8 cellular contexts compared by ENCODE assay signal in genomic region chr20:46206025-46206424, GRCh38.
DNase-seq lines count a peak whose midpoint lies in the region; ATAC-seq and TF ChIP-seq lines count a peak whose summit lies in the region.

No MANE protein-coding gene starts in this region.

- POLR2A ChIA-PET in CD8-positive, alpha-beta memory T cell (lab: Charles Lee) = no interaction called here

- no peaks in the 10 kb centered on the region for H3K4me1 ChIP-seq in aorta (ENCODE audit: control insufficient read depth in 1 of 2, insufficient read depth in 2 of 2, low read length in 2 of 2)
- H3K4me1 ChIP-seq in esophagus muscularis mucosa = peaks cover 11 to 26% (median 17%) of the 10 kb centered on the region in 4 donors
- H3K4me1 ChIP-seq in CD8-positive, alpha-beta memory T cell (ENCODE audit: insufficient read depth, low read length) = peaks cover 20% of the 10 kb centered on the region

- no peak for TF ChIP-seq CTCF in esophagus muscularis mucosa (IDR thresholded peaks at IDR 0.05)

- no peaks in the 10 kb centered on the region for H3K36me3 Mint-ChIP-seq in activated naive CD4-positive, alpha-beta T cell treated with anti-CD3 and anti-CD28 coated beads, Interleukin-2, amount 50 U/mL, for 72 hours
- no peaks in the 10 kb centered on the region for H3K36me3 Mint-ChIP-seq in CD8-positive, alpha-beta memory T cell

- no peak for TF ChIP-seq EP300 in esophagus muscularis mucosa (IDR thresholded peaks at IDR 0.05)

- CTCF ChIA-PET in CD8-positive, alpha-beta memory T cell (lab: Charles Lee) = no interaction called here

- peaks cover 0 to 4% of the 10 kb centered on the region in 2 donors for H3K27me3 ChIP-seq in aorta (ENCODE audit: control insufficient read depth in 1 of 2, insufficient read depth in 2 of 2, low read length in 1 of 2)
- peaks cover 0 to 95% (median 17%) of the 10 kb centered on the region in 4 donors for H3K27me3 ChIP-seq in esophagus muscularis mucosa
- H3K27me3 ChIP-seq in CD8-positive, alpha-beta memory T cell (ENCODE audit: insufficient read depth, low read length, poor library complexity, severe bottlenecking) = no peaks in the 10 kb centered on the region

- TF ChIP-seq POLR2A in esophagus muscularis mucosa (IDR thresholded peaks at IDR 0.05; ENCODE audit: low read depth) = no peak

- peak overlapping the region in 1 of 7 donors; percentile 59 for H3K4me3 Mint-ChIP-seq in CD8-positive, alpha-beta memory T cell

- H3K27me3 Mint-ChIP-seq in CD8-positive, alpha-beta memory T cell = peaks cover 18 to 47% of the 10 kb centered on the region in 2 donors

- peak overlapping the region in 1 of 2 donors; percentile 42 for H3K27ac Mint-ChIP-seq in activated naive CD4-positive, alpha-beta T cell treated with anti-CD3 and anti-CD28 coated beads, Interleukin-2, amount 50 U/mL, for 72 hours
- no peak overlapping the region for H3K27ac Mint-ChIP-seq in CD8-positive, alpha-beta memory T cell

- H3K4me1 Mint-ChIP-seq in CD8-positive, alpha-beta memory T cell = peaks cover 26 to 30% (median 27%) of the 10 kb centered on the region in 3 donors

- WGBS in aorta, 2 donors = 38 to 39% methylated on average over 5 of the region's 5 CpGs
- WGBS in esophagus muscularis mucosa = 45% methylated on average over 5 of the region's 5 CpGs

- H3K9me3 Mint-ChIP-seq in activated naive CD4-positive, alpha-beta T cell treated with anti-CD3 and anti-CD28 coated beads, Interleukin-2, amount 50 U/mL, for 72 hours = no peaks in the 10 kb centered on the region
- H3K9me3 Mint-ChIP-seq in CD8-positive, alpha-beta memory T cell = no peaks in the 10 kb centered on the region

- intact Hi-C loops in aorta (cut with DNase I) = no loop called here
- intact Hi-C loops in esophagus muscularis mucosa (cut with DNase I) = no loop called here

- peak in 1 of 2 donors; percentile 61 for DNase-seq in activated naive CD4-positive, alpha-beta T cell treated with anti-CD3 and anti-CD28 coated beads, Interleukin-2, amount 50 U/mL, for 72 hours (ENCODE audit: low spot score in 2 of 2)
- DNase-seq in activated naive CD4-positive, alpha-beta T cell (lab: John Stamatoyannopoulos, UW) = no peak
- peak; percentile 75 for DNase-seq in UCSD-AML1 (lab: John Stamatoyannopoulos, UW; ENCODE audit: unreplicated experiment)
- peak; percentile 14 to 27 for DNase-seq in hippocampal formation (lab: John Stamatoyannopoulos, UW)
- DNase-seq in aorta = peak in 1 of 2 donors; percentile 79
- DNase-seq in activated CD8-positive, alpha-beta memory T cell treated with anti-CD3 and anti-CD28 coated beads, Interleukin-2, amount 50 U/mL, for 4 hours = no peak
- no peak for DNase-seq in esophagus muscularis mucosa (ENCODE audit: extremely low spot score)
- DNase-seq in CD8-positive, alpha-beta memory T cell = no peak

- H3K4me3 ChIP-seq in aorta (ENCODE audit: low read length in 2 of 2) = no peak overlapping the region
- no peak overlapping the region for H3K4me3 ChIP-seq in esophagus muscularis mucosa
- H3K4me3 ChIP-seq in CD8-positive, alpha-beta memory T cell (ENCODE audit: low read length) = no peak overlapping the region

- ATAC-seq in activated naive CD4-positive, alpha-beta T cell treated with anti-CD3 and anti-CD28 coated beads, Interleukin-2, amount 50 U/mL, for 72 hours = peak; percentile 47 to 90
- ATAC-seq in aorta (ENCODE audit: low FRiP score) = peak; percentile 80

- H3K36me3 ChIP-seq in aorta (ENCODE audit: control insufficient read depth in 1 of 2, insufficient read depth in 2 of 2, low read length in 1 of 2) (no peaks in the 10 kb centered on the region), esophagus muscularis mucosa (no peaks in the 10 kb centered on the region)
- no peaks in the 10 kb centered on the region for H3K36me3 ChIP-seq in CD8-positive, alpha-beta memory T cell (ENCODE audit: insufficient read depth, low read length)

- H3K9me3 ChIP-seq in aorta (ENCODE audit: control insufficient read depth, low read length) (no peaks in the 10 kb centered on the region), esophagus muscularis mucosa (no peaks in the 10 kb centered on the region)
- no peaks in the 10 kb centered on the region for H3K9me3 ChIP-seq in CD8-positive, alpha-beta memory T cell (ENCODE audit: low read length)

- H3K27ac ChIP-seq in aorta (ENCODE audit: low read depth in 1 of 2, low read length in 2 of 2) (no peak overlapping the region), esophagus muscularis mucosa (replicated peaks in 1 of 4) (no peak overlapping the region)
- H3K27ac ChIP-seq in CD8-positive, alpha-beta memory T cell (ENCODE audit: low read depth, low read length) = no peak overlapping the region

Comparison
In these comparisons a context has a peak if more than half of its experiments do, and no peak if none do; other contexts are left out.
1. DNase-seq: peak in UCSD-AML1 (single experiment) and hippocampal formation (2 of 2); none in activated naive CD4-positive, alpha-beta T cell (0 of 4), activated CD8-positive, alpha-beta memory T cell treated with anti-CD3 and anti-CD28 coated beads, Interleukin-2, amount 50 U/mL, for 4 hours (single experiment), esophagus muscularis mucosa (single experiment) and CD8-positive, alpha-beta memory T cell (0 of 5).